In the genomic region with DNA sequence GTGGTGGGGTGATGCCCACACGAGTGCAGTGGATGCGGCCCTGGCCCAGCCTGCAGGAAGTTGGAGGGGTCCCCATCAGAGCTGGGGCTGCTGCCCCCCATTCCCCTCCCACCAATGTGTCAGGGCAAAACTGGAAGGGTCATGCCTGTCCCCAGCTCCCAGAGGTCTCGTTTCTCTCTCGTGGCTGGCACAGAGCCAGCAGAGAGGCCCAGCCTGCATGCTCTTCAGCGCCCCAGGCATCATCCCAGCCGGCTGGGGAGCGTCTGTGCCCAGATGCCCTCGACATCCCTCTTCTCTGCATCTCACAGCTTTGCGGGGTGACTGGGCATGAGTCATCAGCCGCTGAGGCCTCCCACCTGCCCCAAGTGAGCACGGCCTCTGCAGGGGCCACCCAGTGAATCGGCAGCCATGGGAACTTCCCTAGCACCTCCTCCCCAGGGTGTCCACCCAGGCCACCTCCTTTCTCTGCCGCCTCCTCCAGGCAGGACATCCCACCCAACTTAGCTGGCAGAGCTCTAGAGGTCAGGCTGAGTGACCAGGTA, we compare ENCODE assay signal across 9 cellular contexts. TPM values are rescaled to one million over a fixed set of nuclear protein-coding genes. Genes with fewer than 3 reads are reported as not detected.
DNase-seq lines count a peak whose midpoint lies in the region; TF ChIP-seq lines count a peak whose summit lies in the region.
"Had no signal": no experiment of that assay in that cellular context is flagged by ENCODE, and none has a peak within 500 bp of the region (broad histone marks: within the 10 kb centered on the region; RNA-seq: fewer than 3 reads in every experiment).

No MANE protein-coding gene starts in this region.

- H4K8ac ChIP-seq in neuronal stem cell (ENCODE audit: low read depth, low read length): no peak overlapping the region

- no peak overlapping the region for H3K9ac ChIP-seq in neuronal stem cell (ENCODE audit: low read depth, low read length, poor library complexity)

- H3K27ac ChIP-seq in neuronal stem cell (replicated peaks; ENCODE audit: low read length): no peak overlapping the region
- H3K27ac ChIP-seq: left lung had no signal

- H3K4me3 Mint-ChIP-seq in activated naive CD8-positive, alpha-beta T cell treated with anti-CD3 and anti-CD28 coated beads for 36 hours: no peak overlapping the region

- peak overlapping the region; percentile 25 for H3K14ac ChIP-seq in neuronal stem cell (ENCODE audit: low read length)

- no peak overlapping the region for H3K4me3 ChIP-seq in neuronal stem cell (ENCODE audit: low read length in 2 of 2)
- H3K4me3 ChIP-seq: left lung had no signal

- no CpG with 5 or more reads among the region's 13 CpGs for WGBS in neuronal stem cell (ENCODE audit: extremely low coverage in 2 of 2, insufficient read length in 2 of 2, insufficient replicate concordance in 1 of 2), 2 donors

- peak overlapping the region; percentile 50 for H2BK12ac ChIP-seq in neuronal stem cell (ENCODE audit: low read length)

- no peak overlapping the region for H2BK120ac ChIP-seq in neuronal stem cell (ENCODE audit: low read depth, low read length)

- DNase-seq in EL (peak; percentile 98), NCI-H1092 treated with DMSO at 0.1 percent for 48 hours (lab: John Stamatoyannopoulos, UW) (peak; percentile 15), neuronal stem cell (ENCODE audit: low spot score) (no peak), retina (no peak), NCI-H2081 treated with DMSO at 0.1 percent for 48 hours (lab: John Stamatoyannopoulos, UW) (no peak), GM10266 (ENCODE audit: extremely low spot score) (no peak)
- peak; percentile 57 for DNase-seq in activated naive CD8-positive, alpha-beta T cell treated with anti-CD3 and anti-CD28 coated beads for 36 hours
- DNase-seq in central memory CD4-positive, alpha-beta T cell: no peak

- H3K27ac Mint-ChIP-seq in activated naive CD8-positive, alpha-beta T cell treated with anti-CD3 and anti-CD28 coated beads for 36 hours: no peak overlapping the region

- peaks cover 2% of the 10 kb centered on the region for H3K79me1 ChIP-seq in neuronal stem cell (ENCODE audit: low read depth, low read length)

- H3K18ac ChIP-seq in neuronal stem cell (ENCODE audit: low read length): peak overlapping the region; percentile 62

- H3K27me3 ChIP-seq in neuronal stem cell (ENCODE audit: control insufficient read depth in 3 of 3, insufficient read depth in 3 of 3, low read depth in 1 of 3, low read length in 3 of 3): no peaks in the 10 kb centered on the region
- H3K27me3 ChIP-seq: left lung had no signal

- no peak overlapping the region for H3K4ac ChIP-seq in neuronal stem cell (ENCODE audit: low read length)

- H3K9me3 Mint-ChIP-seq in activated naive CD8-positive, alpha-beta T cell treated with anti-CD3 and anti-CD28 coated beads for 36 hours: no peaks in the 10 kb centered on the region

- no peaks in the 10 kb centered on the region for H3K36me3 ChIP-seq in neuronal stem cell (replicated peaks in 1 of 2; ENCODE audit: control insufficient read depth in 2 of 2, insufficient read depth in 2 of 2, low read length in 2 of 2)
- H3K36me3 ChIP-seq: left lung had no signal

- no peak for TF ChIP-seq CTCF in GM10266 (IDR thresholded peaks at IDR 0.05; ENCODE audit: control insufficient read depth, insufficient read depth, low read depth, missing control alignments)

- peaks cover 7 to 12% of the 10 kb centered on the region in 2 donors for H3K9me3 ChIP-seq in neuronal stem cell (replicated peaks in 1 of 2; ENCODE audit: control insufficient read depth in 2 of 2, insufficient read depth in 1 of 2, low read depth in 1 of 2, low read length in 2 of 2)
- H3K9me3 ChIP-seq: left lung had no signal

- no peak overlapping the region for H3K23ac ChIP-seq in neuronal stem cell (ENCODE audit: low read depth, low read length, poor library complexity)

- no peak overlapping the region for H4K91ac ChIP-seq in neuronal stem cell (ENCODE audit: low read depth, low read length, poor library complexity)

- peak overlapping the region; percentile 72 for H2BK5ac ChIP-seq in neuronal stem cell (ENCODE audit: low read length)

- H3K4me2 ChIP-seq in neuronal stem cell (ENCODE audit: insufficient read depth, low read length, poor library complexity, severe bottlenecking): no peak overlapping the region

- peak overlapping the region; percentile 95 for H2AK5ac ChIP-seq in neuronal stem cell (ENCODE audit: low read depth, low read length)

- peaks cover 3% of the 10 kb centered on the region for H3K4me1 Mint-ChIP-seq in activated naive CD8-positive, alpha-beta T cell treated with anti-CD3 and anti-CD28 coated beads for 36 hours

- no peaks in the 10 kb centered on the region for H3K36me3 Mint-ChIP-seq in activated naive CD8-positive, alpha-beta T cell treated with anti-CD3 and anti-CD28 coated beads for 36 hours

- peak overlapping the region; percentile 75 for H2BK15ac ChIP-seq in neuronal stem cell (ENCODE audit: low read length)

- H3K27me3 Mint-ChIP-seq in activated naive CD8-positive, alpha-beta T cell treated with anti-CD3 and anti-CD28 coated beads for 36 hours: no peaks in the 10 kb centered on the region

- peaks cover 10 to 11% of the 10 kb centered on the region in 2 donors for H3K4me1 ChIP-seq in neuronal stem cell (ENCODE audit: control insufficient read depth in 2 of 2, insufficient read depth in 1 of 2, low read depth in 1 of 2, low read length in 2 of 2)

- no peak overlapping the region for H2AFZ ChIP-seq in neuronal stem cell (ENCODE audit: low read length)

RNA-seq across cellular contexts. Expression of a gene that starts 9.8 kb away (rescaled TPM):
- total RNA-seq in activated naive CD8-positive, alpha-beta T cell treated with anti-CD3 and anti-CD28 coated beads for 36 hours: 100 to 1,000 TPM; 110 to 115 TPM
- 70.3 TPM for polyA plus RNA-seq in neuronal stem cell (2013, experiment 1 of 2)
- 72.1 TPM for polyA plus RNA-seq in neuronal stem cell (2013, experiment 2 of 2)

RNA-seq across cellular contexts. Expression of a gene that starts 34.1 kb away (rescaled TPM):
- 100 to 1,000 TPM; 291 to 293 TPM for total RNA-seq in activated naive CD8-positive, alpha-beta T cell treated with anti-CD3 and anti-CD28 coated beads for 36 hours
- polyA plus RNA-seq in neuronal stem cell (2013, experiment 1 of 2): 1.5 TPM
- 1.5 TPM for polyA plus RNA-seq in neuronal stem cell (2013, experiment 2 of 2)

RNA-seq across cellular contexts. Expression of a gene that starts 50.3 kb away (rescaled TPM):
- total RNA-seq in activated naive CD8-positive, alpha-beta T cell treated with anti-CD3 and anti-CD28 coated beads for 36 hours: under 1 TPM; 0.72 to 0.74 TPM
- 0.39 TPM for polyA plus RNA-seq in neuronal stem cell (2013, experiment 1 of 2)
- 0.65 TPM for polyA plus RNA-seq in neuronal stem cell (2013, experiment 2 of 2)

RNA-seq across cellular contexts. Expression of a gene that starts 54.4 kb away (rescaled TPM):
- total RNA-seq in activated naive CD8-positive, alpha-beta T cell treated with anti-CD3 and anti-CD28 coated beads for 36 hours: 10 to 100 TPM; 75.8 to 79.3 TPM
- polyA plus RNA-seq in neuronal stem cell (2013, experiment 1 of 2): 3.5 TPM
- 3.2 TPM for polyA plus RNA-seq in neuronal stem cell (2013, experiment 2 of 2)

Comparison
In these comparisons a context has a peak if more than half of its experiments do, and no peak if none do; other contexts are left out.
1. DNase-seq: peak in EL (single experiment), NCI-H1092 treated with DMSO at 0.1 percent for 48 hours (single experiment) and activated naive CD8-positive, alpha-beta T cell treated with anti-CD3 and anti-CD28 coated beads for 36 hours (single experiment); none in neuronal stem cell (single experiment), central memory CD4-positive, alpha-beta T cell (single experiment), retina (single experiment), NCI-H2081 treated with DMSO at 0.1 percent for 48 hours (single experiment) and GM10266 (single experiment).